Comparison of ENCODE assay signal across 14 cellular contexts in genomic region chr10:35770817-35771355, GRCh38.
"Had no signal": no experiment of that assay in that cellular context is flagged by ENCODE, and none has a peak within 500 bp of the region (broad histone marks: within the 10 kb centered on the region; RNA-seq: fewer than 3 reads in every experiment).

No MANE protein-coding gene starts in this region.

- DNase-seq: activated CD4-positive, alpha-beta T cell treated with anti-CD3 and anti-CD28 coated beads for 36 hours; activated CD8-positive, alpha-beta memory T cell treated with anti-CD3 and anti-CD28 coated beads, Interleukin-2, amount 50 U/mL, for 48 hours; activated CD8-positive, alpha-beta T cell treated with anti-CD3 and anti-CD28 coated beads, Interleukin-2, amount 10 ng/mL, durations not matched to agents 7 days and 5 days; activated naive CD4-positive, alpha-beta T cell; activated naive CD8-positive, alpha-beta T cell treated with anti-CD3 and anti-CD28 coated beads, Interleukin-2, amount 50 U/mL, for 24 hours; effector CD4-positive, alpha-beta T cell; foreskin melanocyte; hypothalamus; immature natural killer cell; stimulated activated CD4-positive, alpha-beta T cell treated with anti-CD3 and anti-CD28 coated beads, Interleukin-4, amount 100 ng/mL, for 4 hours; T-helper 9 cell; tibial artery had no signal

- H3K4me3 ChIP-seq: coronary artery, tibial artery had no signal

- H3K4me1 ChIP-seq: parathyroid adenoma had no signal

- H3K27me3 ChIP-seq: tibial artery had no signal

- H3K27ac ChIP-seq: coronary artery, parathyroid adenoma, tibial artery had no signal

- H2AFZ ChIP-seq: parathyroid adenoma had no signal

- H3K36me3 ChIP-seq: tibial artery had no signal

- H3K9me3 ChIP-seq: tibial artery had no signal

- H3K79me2 ChIP-seq: parathyroid adenoma had no signal

- ATAC-seq: activated CD4-positive, alpha-beta T cell treated with anti-CD3 and anti-CD28 coated beads for 36 hours; activated CD8-positive, alpha-beta T cell treated with anti-CD3 and anti-CD28 coated beads, Interleukin-2, amount 10 ng/mL, durations not matched to agents 7 days and 5 days; activated naive CD8-positive, alpha-beta T cell treated with anti-CD3 and anti-CD28 coated beads, Interleukin-2, amount 50 U/mL, for 24 hours had no signal
